In the genomic region with DNA sequence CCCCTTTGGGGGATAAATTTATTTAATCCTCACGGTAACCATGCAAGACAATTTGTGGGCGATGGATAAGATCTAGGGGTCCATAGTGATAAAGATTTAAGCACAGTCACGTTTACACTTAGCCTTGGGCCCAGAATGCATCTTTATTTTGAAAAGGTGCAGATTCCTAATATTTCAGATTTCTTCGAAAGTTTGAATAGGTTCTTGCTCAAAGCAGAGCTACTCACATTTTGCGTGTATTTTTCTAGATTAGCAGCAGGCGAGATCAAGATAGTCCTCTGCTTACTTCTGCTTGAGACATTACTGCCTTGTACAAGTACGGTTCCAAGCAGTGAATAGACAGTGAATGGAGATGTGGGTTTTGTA, we compare ENCODE assay signal across 8 cellular contexts. TPM values are rescaled to one million over a fixed set of nuclear protein-coding genes. Genes with fewer than 3 reads are reported as not detected.
DNase-seq lines count a peak whose midpoint lies in the region; ATAC-seq and TF ChIP-seq lines count a peak whose summit lies in the region.

No MANE protein-coding gene starts in this region.

- no peak for ATAC-seq in CD4-positive, CD25-positive, alpha-beta regulatory T cell (ENCODE audit: low read depth in 2 of 2)
- ATAC-seq in naive B cell (ENCODE audit: low read depth in 2 of 2) (no peak), GM21737 (IDR thresholded peaks at IDR 0.05; ENCODE audit: unreplicated experiment) (no peak)

- peaks cover 13% of the 10 kb centered on the region for H3K36me3 ChIP-seq in CD4-positive, CD25-positive, alpha-beta regulatory T cell (ENCODE audit: control insufficient read depth, insufficient read depth, low read length)

- H3K4me3 Mint-ChIP-seq in CD4-positive, CD25-positive, alpha-beta regulatory T cell = peak overlapping the region; percentile 92 to 99 (median 96)
- peak overlapping the region; percentile 91 to 99 (median 98) for H3K4me3 Mint-ChIP-seq in naive B cell

- peaks cover 5% of the 10 kb centered on the region for H3K27me3 ChIP-seq in CD4-positive, CD25-positive, alpha-beta regulatory T cell (ENCODE audit: control insufficient read depth, insufficient read depth, low read length)

- no peaks in the 10 kb centered on the region for H3K9me3 ChIP-seq in CD4-positive, CD25-positive, alpha-beta regulatory T cell (ENCODE audit: control insufficient read depth in 2 of 2, low read length in 2 of 2)

- peaks cover 19% of the 10 kb centered on the region for H3K36me3 Mint-ChIP-seq in CD4-positive, CD25-positive, alpha-beta regulatory T cell
- peaks cover 0 to 9% of the 10 kb centered on the region in 2 donors for H3K36me3 Mint-ChIP-seq in naive B cell

- H3K4me3 ChIP-seq in CD4-positive, CD25-positive, alpha-beta regulatory T cell (ENCODE audit: low read depth, low read length) = peak overlapping the region; percentile 97
- peak overlapping the region; percentile 71 for H3K4me3 ChIP-seq in Jurkat, Clone E6-1 (ENCODE audit: low read length)
- H3K4me3 ChIP-seq in cardiac fibroblast (replicated peaks in 1 of 2; ENCODE audit: low read depth in 2 of 2, low read length in 2 of 2) = peak overlapping the region; percentile 78 to 93

- peaks cover 26% of the 10 kb centered on the region for H3K4me1 ChIP-seq in CD4-positive, CD25-positive, alpha-beta regulatory T cell (ENCODE audit: control insufficient read depth, insufficient read depth, low read length, poor library complexity, severe bottlenecking)

- peak in 1 of 3 donors; percentile 24 for DNase-seq in CD4-positive, CD25-positive, alpha-beta regulatory T cell
- DNase-seq in Jurkat, Clone E6-1 (ENCODE audit: low read depth, low spot score) = peak; percentile 11
- DNase-seq in cardiac fibroblast (ENCODE audit: low read depth in 2 of 2) (peak in 1 of 2 donors; percentile 18), naive B cell (no peak), globus pallidus (ENCODE audit: low spot score) (no peak), GM19240 (ENCODE audit: insufficient read length, low spot score) (no peak), NCI-H2227 treated with DMSO at 0.1 percent for 48 hours (lab: John Stamatoyannopoulos, UW) (no peak)

- H3K27ac ChIP-seq in CD4-positive, CD25-positive, alpha-beta regulatory T cell (ENCODE audit: insufficient read depth, low read length, poor library complexity, severe bottlenecking) = peak overlapping the region; percentile 63

- H3K27me3 Mint-ChIP-seq in CD4-positive, CD25-positive, alpha-beta regulatory T cell = peaks cover 42% of the 10 kb centered on the region
- H3K27me3 Mint-ChIP-seq in naive B cell = peaks cover 14 to 27% (median 27%) of the 10 kb centered on the region in 3 donors

- H3K9me3 Mint-ChIP-seq in CD4-positive, CD25-positive, alpha-beta regulatory T cell = peaks cover 0 to 1% (median 0%) of the 10 kb centered on the region in 7 donors
- H3K9me3 Mint-ChIP-seq in naive B cell = no peaks in the 10 kb centered on the region

- H3K4me1 Mint-ChIP-seq in CD4-positive, CD25-positive, alpha-beta regulatory T cell = peaks cover 28 to 55% (median 42%) of the 10 kb centered on the region in 4 donors
- peaks cover 18 to 36% (median 30%) of the 10 kb centered on the region in 3 donors for H3K4me1 Mint-ChIP-seq in naive B cell

- no peak for TF ChIP-seq CTCF in cardiac fibroblast (IDR thresholded peaks at IDR 0.05; ENCODE audit: low read depth, low read length)

- H3K27ac Mint-ChIP-seq in CD4-positive, CD25-positive, alpha-beta regulatory T cell = peak overlapping the region; percentile 89 to 95 (median 90)
- peak overlapping the region; percentile 69 to 93 (median 84) for H3K27ac Mint-ChIP-seq in naive B cell

RNA-seq across cellular contexts. Expression of a gene that starts 0.6 kb away (rescaled TPM):
- total RNA-seq in CD4-positive, CD25-positive, alpha-beta regulatory T cell = 24.0 TPM
- 10 to 100 TPM; 46.6 to 65.3 (median 55.6) TPM for polyA plus RNA-seq in CD4-positive, CD25-positive, alpha-beta regulatory T cell
- 60.6 TPM for polyA plus RNA-seq in Jurkat, Clone E6-1 (2012; ENCODE audit: insufficient read depth, insufficient read length)
- 10 to 100 TPM; 34.4 to 61.8 (median 39.9) TPM for polyA plus RNA-seq in naive B cell (ENCODE audit: low read depth in 6 of 6)

RNA-seq across cellular contexts. Expression of a gene that starts 14.6 kb away (rescaled TPM):
- total RNA-seq in CD4-positive, CD25-positive, alpha-beta regulatory T cell = 0.39 TPM
- under 1 TPM in 1 of 4 donors, not detected in 3; 0.40 TPM for polyA plus RNA-seq in CD4-positive, CD25-positive, alpha-beta regulatory T cell
- polyA plus RNA-seq in Jurkat, Clone E6-1 (2012; ENCODE audit: insufficient read depth, insufficient read length) = not detected
- polyA plus RNA-seq in naive B cell (ENCODE audit: low read depth in 6 of 6) = under 1 TPM in 1 of 6 donors, not detected in 5; 0.17 TPM
